In genomic region chr9:70559102-70559501, GRCh38 we compare ENCODE assay signal across 9 cellular contexts.
"Had no signal": no experiment of that assay in that cellular context is flagged by ENCODE, and none has a peak within 500 bp of the region (broad histone marks: within the 10 kb centered on the region; RNA-seq: fewer than 3 reads in every experiment).

No MANE protein-coding gene starts in this region.

- H3K9ac ChIP-seq: GM23248 had no signal

- H3K27ac ChIP-seq: GM23248 had no signal

- H2AFZ ChIP-seq: GM23248, GM23338 had no signal

- H3K4me3 Mint-ChIP-seq: GM23338, H9, HFFc6 had no signal

- ATAC-seq: GM23338, HCT116 had no signal

- H3K4me2 ChIP-seq: GM23338 had no signal

- H3K4me3 ChIP-seq: GM23248, GM23338, HAP-1 had no signal

- H3K9me3 Mint-ChIP-seq: GM23338, H9, HFFc6 had no signal

- H3K27ac Mint-ChIP-seq: GM23338, H9, HFFc6 had no signal

- H3K36me3 ChIP-seq: HAP-1 had no signal

- H3K9me3 ChIP-seq: HAP-1 had no signal

- DNase-seq: GM23248, GOT3, H7, H9, HCEC 1CT, HFFc6 had no signal
